ENCODE assay signal across 20 cellular contexts in genomic region chr20:7207186-7207585, GRCh38.
"Had no signal": no experiment of that assay in that cellular context is flagged by ENCODE, and none has a peak within 500 bp of the region (broad histone marks: within the 10 kb centered on the region; RNA-seq: fewer than 3 reads in every experiment).

No MANE protein-coding gene starts in this region.

- H3K27me3 ChIP-seq: ascending aorta, colonic mucosa, right atrium auricular region, thyroid gland, vagina had no signal

- DNase-seq: activated CD4-positive, alpha-beta T cell treated with anti-CD3 and anti-CD28 coated beads for 1 hour; activated effector memory CD4-positive, alpha-beta T cell treated with anti-CD3 and anti-CD28 coated beads, Interleukin-2, amount 50 U/mL, for 16 hours; activated naive CD4-positive, alpha-beta T cell treated with anti-CD3 and anti-CD28 coated beads, Interleukin-2, amount 50 U/mL, for 16 hours; activated T-cell treated with anti-CD3 and anti-CD28 coated beads, Interleukin-2, amount 50 U/mL, for 72 hours; central memory CD4-positive, alpha-beta T cell; colonic mucosa; occipital lobe; stimulated activated CD4-positive, alpha-beta T cell treated with anti-CD3 and anti-CD28 coated beads, Interleukin-12 subunit alpha, Interleukin-12 subunit beta, amount 100 ng/mL, for 4 hours; stimulated activated CD4-positive, alpha-beta T cell treated with anti-CD3 and anti-CD28 coated beads, Interleukin-1b, Interleukin-23, amount 100 ng/mL, for 48 hours; stimulated activated CD8-positive, alpha-beta memory T cell treated with anti-CD3 and anti-CD28 coated beads, Interleukin-4, amount 100 ng/mL, for 48 hours; stimulated activated naive CD4-positive, alpha-beta T cell; SW 1271; T-helper 2 cell; thyroid gland; WERI-Rb-1 had no signal

- H3K4me3 ChIP-seq: ascending aorta, colonic mucosa, right atrium auricular region, thyroid gland, vagina had no signal

- H3K4me3 Mint-ChIP-seq: activated T-cell treated with anti-CD3 and anti-CD28 coated beads, Interleukin-2, amount 50 U/mL, for 72 hours had no signal

- H3K27ac ChIP-seq: ascending aorta, colonic mucosa, right atrium auricular region, thyroid gland, vagina, WERI-Rb-1 had no signal

- H3K4me1 ChIP-seq: ascending aorta, colonic mucosa, right atrium auricular region, vagina had no signal

- FAIRE-seq: islet of Langerhans had no signal

- H3K36me3 ChIP-seq: ascending aorta, colonic mucosa, right atrium auricular region, thyroid gland, vagina, WERI-Rb-1 had no signal

- ATAC-seq: activated T-cell treated with anti-CD3 and anti-CD28 coated beads, Interleukin-2, amount 50 U/mL, for 72 hours; esophagus mucosa had no signal

- H3K9me3 ChIP-seq: ascending aorta, colonic mucosa, right atrium auricular region, thyroid gland, vagina had no signal

- H3K27ac Mint-ChIP-seq: activated T-cell treated with anti-CD3 and anti-CD28 coated beads, Interleukin-2, amount 50 U/mL, for 72 hours had no signal
